29 cellular contexts compared by ENCODE assay signal in the genomic region with DNA sequence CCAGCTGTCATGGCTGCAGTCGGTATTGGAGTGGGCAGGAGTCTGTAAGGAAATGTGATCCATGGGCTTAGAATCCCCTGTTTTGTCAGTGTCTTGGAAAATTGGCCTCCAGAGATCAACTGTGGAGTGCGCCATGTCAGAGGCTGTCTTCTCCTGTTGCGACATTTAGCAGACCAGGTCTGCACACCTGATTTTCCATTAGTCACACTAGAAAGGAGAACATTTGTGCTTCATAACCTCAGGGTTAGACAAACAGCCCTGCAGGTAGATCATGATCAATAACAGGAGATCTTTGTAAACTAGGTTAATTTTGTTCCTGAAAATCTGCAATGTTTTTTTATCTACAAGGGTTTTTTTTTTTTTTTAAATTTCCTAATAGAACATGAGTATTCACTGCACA. TPM values are rescaled to one million over a fixed set of nuclear protein-coding genes. Genes with fewer than 3 reads are reported as not detected.
A peak's percentile ranks its signal among the peaks of the same experiment; 100 is the strongest.
DNase-seq lines count a peak whose midpoint lies in the region; ATAC-seq, FAIRE-seq and TF ChIP-seq lines count a peak whose summit lies in the region.
"Had no signal": no experiment of that assay in that cellular context is flagged by ENCODE, and none has a peak within 500 bp of the region (broad histone marks: within the 10 kb centered on the region; RNA-seq: fewer than 3 reads in every experiment).

No MANE protein-coding gene starts in this region.

- H3K27ac ChIP-seq in caudate nucleus (ENCODE audit: low read depth, low read length) (peak overlapping the region; percentile 34), lower lobe of right lung (no peak overlapping the region)
- H3K27ac ChIP-seq: 22Rv1, SJSA1 had no signal

- H3K4me1 Mint-ChIP-seq in activated CD4-positive, alpha-beta memory T cell treated with anti-CD3 and anti-CD28 coated beads for 36 hours (ENCODE audit: low read depth): no peaks in the 10 kb centered on the region
- no peaks in the 10 kb centered on the region for H3K4me1 Mint-ChIP-seq in activated CD4-positive, alpha-beta memory T cell treated with anti-CD3 and anti-CD28 coated beads, Interleukin-2, amount 10 ng/mL, durations not matched to agents 7 days and 5 days
- peaks cover 2% of the 10 kb centered on the region for H3K4me1 Mint-ChIP-seq in T-helper 17 cell
- H3K4me1 Mint-ChIP-seq: B cell; CD8-positive, alpha-beta memory T cell had no signal

- ATAC-seq in lower lobe of right lung: no peak
- no peak for ATAC-seq in T-helper 17 cell
- ATAC-seq: GM12878, K562 had no signal

- H3K4me3 Mint-ChIP-seq in activated CD4-positive, alpha-beta memory T cell treated with anti-CD3 and anti-CD28 coated beads for 36 hours: no peak overlapping the region
- no peak overlapping the region for H3K4me3 Mint-ChIP-seq in activated CD4-positive, alpha-beta memory T cell treated with anti-CD3 and anti-CD28 coated beads, Interleukin-2, amount 10 ng/mL, durations not matched to agents 7 days and 5 days
- H3K4me3 Mint-ChIP-seq in T-helper 17 cell: no peak overlapping the region
- H3K4me3 Mint-ChIP-seq: B cell; CD14-positive monocyte; CD8-positive, alpha-beta memory T cell had no signal

- POLR2A ChIA-PET in activated CD4-positive, alpha-beta memory T cell treated with anti-CD3 and anti-CD28 coated beads for 36 hours (lab: Charles Lee): no interaction called here
- POLR2A ChIA-PET in activated CD4-positive, alpha-beta memory T cell treated with anti-CD3 and anti-CD28 coated beads, Interleukin-2, amount 10 ng/mL, durations not matched to agents 7 days and 5 days (lab: Charles Lee): no interaction called here

- intact Hi-C loops in activated CD4-positive, alpha-beta memory T cell treated with anti-CD3 and anti-CD28 coated beads for 36 hours (cut with micrococcal nuclease): no loop called here
- intact Hi-C loops in lower lobe of right lung (cut with DNase I): no loop called here

- DNase-seq in activated CD4-positive, alpha-beta memory T cell treated with anti-CD3 and anti-CD28 coated beads for 36 hours: peak; percentile 5
- no peak for DNase-seq in activated CD4-positive, alpha-beta memory T cell treated with anti-CD3 and anti-CD28 coated beads, Interleukin-2, amount 10 ng/mL, durations not matched to agents 7 days and 5 days
- DNase-seq in caudate nucleus (lab: John Stamatoyannopoulos, UW): no peak
- DNase-seq in lower lobe of right lung: peak; percentile 14
- DNase-seq in urothelium cell line (ENCODE audit: low spot score): no peak
- DNase-seq in T-helper 17 cell: no peak
- no peak for DNase-seq in BE2C
- no peak for DNase-seq in globus pallidus (ENCODE audit: low spot score)
- DNase-seq: CD8-positive, alpha-beta memory T cell; DMS153; GDM1; GOT3; HCEC 1CT; Kasumi-1; NCI-H1092 treated with DMSO at 0.1 percent for 48 hours; NCI-H146; NCI-H1930; NCI-H2107; NCI-H446; NCI-H524 treated with DMSO at 0.1 percent for 48 hours; NCI-H82; Right ventricle myocardium superior; RPMI8226 had no signal

- H3K27ac Mint-ChIP-seq in activated CD4-positive, alpha-beta memory T cell treated with anti-CD3 and anti-CD28 coated beads for 36 hours: no peak overlapping the region
- H3K27ac Mint-ChIP-seq in activated CD4-positive, alpha-beta memory T cell treated with anti-CD3 and anti-CD28 coated beads, Interleukin-2, amount 10 ng/mL, durations not matched to agents 7 days and 5 days: no peak overlapping the region
- H3K27ac Mint-ChIP-seq in T-helper 17 cell: no peak overlapping the region
- H3K27ac Mint-ChIP-seq: B cell; CD14-positive monocyte; CD8-positive, alpha-beta memory T cell had no signal

- no peaks in the 10 kb centered on the region for H3K4me1 ChIP-seq in lower lobe of right lung
- no peaks in the 10 kb centered on the region for H3K4me1 ChIP-seq in BE2C
- H3K4me1 ChIP-seq: SJSA1 had no signal

- FAIRE-seq in urothelium cell line (lab: Jason Lieb, UNC): peak; percentile 91
- FAIRE-seq: GM12878, K562 had no signal

- TF ChIP-seq CTCF in lower lobe of right lung (IDR thresholded peaks at IDR 0.05) (no peak), BE2C (IDR thresholded peaks at IDR 0.05; ENCODE audit: low read depth, low read length) (no peak)

- H3K9me3 ChIP-seq in lower lobe of right lung (no peaks in the 10 kb centered on the region), T-helper 17 cell (ENCODE audit: control insufficient read depth, low read length, poor library complexity, severe bottlenecking) (no peaks in the 10 kb centered on the region), BE2C (no peaks in the 10 kb centered on the region)
- H3K9me3 ChIP-seq: SJSA1 had no signal

- CTCF ChIA-PET in activated CD4-positive, alpha-beta memory T cell treated with anti-CD3 and anti-CD28 coated beads for 36 hours (lab: Charles Lee): no interaction called here
- CTCF ChIA-PET in activated CD4-positive, alpha-beta memory T cell treated with anti-CD3 and anti-CD28 coated beads, Interleukin-2, amount 10 ng/mL, durations not matched to agents 7 days and 5 days (lab: Charles Lee): no interaction called here

- no peaks in the 10 kb centered on the region for H3K27me3 Mint-ChIP-seq in activated CD4-positive, alpha-beta memory T cell treated with anti-CD3 and anti-CD28 coated beads for 36 hours
- peaks cover 6% of the 10 kb centered on the region for H3K27me3 Mint-ChIP-seq in activated CD4-positive, alpha-beta memory T cell treated with anti-CD3 and anti-CD28 coated beads, Interleukin-2, amount 10 ng/mL, durations not matched to agents 7 days and 5 days
- no peaks in the 10 kb centered on the region for H3K27me3 Mint-ChIP-seq in T-helper 17 cell
- H3K27me3 Mint-ChIP-seq: CD8-positive, alpha-beta memory T cell had no signal

- H3K27me3 ChIP-seq in lower lobe of right lung (ENCODE audit: low read depth) (no peaks in the 10 kb centered on the region), BE2C (no peaks in the 10 kb centered on the region)
- H3K27me3 ChIP-seq: SJSA1 had no signal

- no peaks in the 10 kb centered on the region for H3K9me3 Mint-ChIP-seq in activated CD4-positive, alpha-beta memory T cell treated with anti-CD3 and anti-CD28 coated beads for 36 hours
- H3K9me3 Mint-ChIP-seq in activated CD4-positive, alpha-beta memory T cell treated with anti-CD3 and anti-CD28 coated beads, Interleukin-2, amount 10 ng/mL, durations not matched to agents 7 days and 5 days: no peaks in the 10 kb centered on the region

- no peaks in the 10 kb centered on the region for H3K36me3 Mint-ChIP-seq in activated CD4-positive, alpha-beta memory T cell treated with anti-CD3 and anti-CD28 coated beads for 36 hours
- H3K36me3 Mint-ChIP-seq in activated CD4-positive, alpha-beta memory T cell treated with anti-CD3 and anti-CD28 coated beads, Interleukin-2, amount 10 ng/mL, durations not matched to agents 7 days and 5 days (ENCODE audit: low read depth): no peaks in the 10 kb centered on the region
- no peaks in the 10 kb centered on the region for H3K36me3 Mint-ChIP-seq in T-helper 17 cell (ENCODE audit: low read depth)
- H3K36me3 Mint-ChIP-seq: CD8-positive, alpha-beta memory T cell had no signal

- H3K36me3 ChIP-seq in lower lobe of right lung (no peaks in the 10 kb centered on the region), BE2C (no peaks in the 10 kb centered on the region)
- H3K36me3 ChIP-seq: SJSA1 had no signal

- H3K4me3 ChIP-seq in lower lobe of right lung: no peak overlapping the region
- no peak overlapping the region for H3K4me3 ChIP-seq in BE2C (ENCODE audit: low read depth, low read length)
- H3K4me3 ChIP-seq: GM12878, K562, SJSA1 had no signal

RNA-seq across cellular contexts. Expression of a gene that starts 28.0 kb away (rescaled TPM):
- 10 to 100 TPM; 28.4 to 30.1 TPM for total RNA-seq in activated CD4-positive, alpha-beta memory T cell treated with anti-CD3 and anti-CD28 coated beads for 36 hours
- total RNA-seq in activated CD4-positive, alpha-beta memory T cell treated with anti-CD3 and anti-CD28 coated beads, Interleukin-2, amount 10 ng/mL, durations not matched to agents 7 days and 5 days: 10 to 100 TPM; 19.1 to 22.4 TPM
- total RNA-seq in lower lobe of right lung (24.6 TPM), T-helper 17 cell (100 to 1,000 TPM; 112 to 120 TPM)
- 4.0 TPM for polyA plus RNA-seq in BE2C (2012; ENCODE audit: insufficient read depth, insufficient read length, low read depth)
- total RNA-seq: K562 had no signal

Comparison
In these comparisons a context has a peak if more than half of its experiments do, and no peak if none do; other contexts are left out.
1. DNase-seq: peak in activated CD4-positive, alpha-beta memory T cell treated with anti-CD3 and anti-CD28 coated beads for 36 hours (single experiment) and lower lobe of right lung (single experiment); none in activated CD4-positive, alpha-beta memory T cell treated with anti-CD3 and anti-CD28 coated beads, Interleukin-2, amount 10 ng/mL, durations not matched to agents 7 days and 5 days (single experiment), caudate nucleus (0 of 61), urothelium cell line (single experiment), T-helper 17 cell (0 of 3), BE2C (single experiment) and globus pallidus (single experiment).